8 cellular contexts compared by ENCODE assay signal in genomic region chr19:3785938-3786824, GRCh38. TPM values are rescaled to one million over a fixed set of nuclear protein-coding genes. Genes with fewer than 3 reads are reported as not detected.
DNase-seq lines count a peak whose midpoint lies in the region; ATAC-seq and TF ChIP-seq lines count a peak whose summit lies in the region.

MATK (minus strand) TSS chr19:3786381; CDS start chr19:3785135, 1,246 bp downstream.

- no peaks in the 10 kb centered on the region for H3K9me2 ChIP-seq in MM.1S (replicated peaks; ENCODE audit: insufficient read depth, low read length)

- in situ Hi-C loops in G401 (cut with HindIII; ENCODE audit: low sequenced_read_pairs), result no loop called here

- H3K36me3 ChIP-seq in colonic mucosa (no peaks in the 10 kb centered on the region), trophoblast cell (ENCODE audit: control insufficient read depth in 1 of 2, insufficient read depth in 2 of 2, low read length in 2 of 2) (no peaks in the 10 kb centered on the region), MM.1S (replicated peaks; ENCODE audit: insufficient read depth, low read length) (no peaks in the 10 kb centered on the region)

- no peak within 1 kb of the TSS for H4K91ac ChIP-seq in trophoblast cell (ENCODE audit: low read depth, low read length)

- peaks cover 7% of the 10 kb centered on the region for H3K27me3 ChIP-seq in colonic mucosa
- peaks cover 27% of the 10 kb centered on the region for H3K27me3 ChIP-seq in trophoblast cell (ENCODE audit: insufficient read depth, low read length)
- H3K27me3 ChIP-seq in MM.1S (replicated peaks; ENCODE audit: insufficient read depth, low read length), result peaks cover 77% of the 10 kb centered on the region

- intact Hi-C loops in colonic mucosa (cut with DNase I), result no loop called here

- no peak for ATAC-seq in HG03442 (IDR thresholded peaks at IDR 0.05; ENCODE audit: unreplicated experiment)

- H3K9me3 ChIP-seq in colonic mucosa, result no peaks in the 10 kb centered on the region
- peaks cover 22% of the 10 kb centered on the region for H3K9me3 ChIP-seq in trophoblast cell (ENCODE audit: insufficient read depth, low read depth, low read length)
- no peaks in the 10 kb centered on the region for H3K9me3 ChIP-seq in MM.1S (replicated peaks; ENCODE audit: insufficient read depth, low read length)

- H3K4me2 ChIP-seq in trophoblast cell (ENCODE audit: low read length), result peak within 1 kb of the TSS; percentile 65
- no peak within 1 kb of the TSS for H3K4me2 ChIP-seq in MM.1S (ENCODE audit: low read depth, low read length)

- no peak within 1 kb of the TSS for H3K18ac ChIP-seq in trophoblast cell (ENCODE audit: low read length)

- no peak within 1 kb of the TSS for H2AK5ac ChIP-seq in trophoblast cell (ENCODE audit: low read length)

- H3K4me1 ChIP-seq in colonic mucosa (no peaks in the 10 kb centered on the region), trophoblast cell (ENCODE audit: control insufficient read depth in 1 of 2, insufficient read depth in 2 of 2, low read length in 2 of 2) (peaks cover 5% of the 10 kb centered on the region in 2 experiments), MM.1S (ENCODE audit: low read length) (no peaks in the 10 kb centered on the region)

- H4K12ac ChIP-seq in trophoblast cell (ENCODE audit: low read depth, low read length), result no peak within 1 kb of the TSS

- H2BK5ac ChIP-seq in trophoblast cell (ENCODE audit: low read depth, low read length, poor library complexity), result no peak within 1 kb of the TSS

- H3K4me3 ChIP-seq in colonic mucosa (peak within 1 kb of the TSS; percentile 20), trophoblast cell (ENCODE audit: low read depth, low read length) (peak within 1 kb of the TSS; percentile 57), MM.1S (ENCODE audit: low read length) (no peak within 1 kb of the TSS)

- H3K14ac ChIP-seq in trophoblast cell (ENCODE audit: low read length), result no peak within 1 kb of the TSS

- no peaks in the 10 kb centered on the region for H4K20me1 ChIP-seq in MM.1S (ENCODE audit: insufficient read depth, low read length)

- no peak within 1 kb of the TSS for H2BK12ac ChIP-seq in trophoblast cell (ENCODE audit: low read length)

- no peaks in the 10 kb centered on the region for H3F3A ChIP-seq in MM.1S (ENCODE audit: insufficient read depth, low read length)

- no CpG with 5 or more reads among the region's 101 CpGs for WGBS in trophoblast cell (ENCODE audit: extremely low coverage, insufficient coverage, insufficient read length)

- no peak within 1 kb of the TSS for H4K8ac ChIP-seq in trophoblast cell (ENCODE audit: low read depth, low read length)

- H3K9ac ChIP-seq in colonic mucosa (ENCODE audit: low read depth in 2 of 2, low read length in 2 of 2) (no peak within 1 kb of the TSS), trophoblast cell (ENCODE audit: low read length) (no peak within 1 kb of the TSS), MM.1S (ENCODE audit: low read length) (no peak within 1 kb of the TSS)

- H3K27ac ChIP-seq in colonic mucosa (no peak within 1 kb of the TSS), trophoblast cell (ENCODE audit: low read depth, low read length) (no peak within 1 kb of the TSS), MM.1S (ENCODE audit: low read length) (no peak within 1 kb of the TSS)

- TF ChIP-seq CTCF in colonic mucosa (IDR thresholded peaks at IDR 0.05) (no peak), MM.1S (IDR thresholded peaks at IDR 0.05; ENCODE audit: low read length) (no peak)

- no peak within 1 kb of the TSS for H2BK120ac ChIP-seq in trophoblast cell (ENCODE audit: insufficient read depth, low read length, poor library complexity)

- no peaks in the 10 kb centered on the region for H3K79me1 ChIP-seq in trophoblast cell (ENCODE audit: low read length)

- no peaks in the 10 kb centered on the region for H3K79me2 ChIP-seq in trophoblast cell (ENCODE audit: control insufficient read depth, insufficient read depth, low read length, poor library complexity)
- no peaks in the 10 kb centered on the region for H3K79me2 ChIP-seq in MM.1S (ENCODE audit: low read length)

- H2AFZ ChIP-seq in trophoblast cell (ENCODE audit: insufficient read depth, low read length, poor library complexity) (no peak within 1 kb of the TSS), MM.1S (ENCODE audit: low read length) (no peak within 1 kb of the TSS)

- DNase-seq in G401 (ENCODE audit: low spot score) (no peak), OCI-M1 (lab: John Stamatoyannopoulos, UW) (peak; percentile 8), colonic mucosa (no peak), trophoblast cell (no peak), NCI-H2227 (lab: John Stamatoyannopoulos, UW; ENCODE audit: unreplicated experiment) (no peak), MM.1S (no peak), NCI-H2107 treated with DMSO at 0.1 percent for 48 hours (lab: John Stamatoyannopoulos, UW; ENCODE audit: unreplicated experiment) (no peak)

- H3K4ac ChIP-seq in trophoblast cell (ENCODE audit: low read depth, low read length), result no peak within 1 kb of the TSS

- H3K23ac ChIP-seq in trophoblast cell (ENCODE audit: low read length), result no peak within 1 kb of the TSS

RNA-seq across cellular contexts. Expression of gene MATK, which starts in this region (rescaled TPM):
- 18.5 and 31.4 TPM in 2 replicates for total RNA-seq in G401 (2014; rRNA removed; shearing (Covaris generic))
- 1 to 10 TPM in 1 of 2 donors, under 1 TPM in 1; 0.66 to 1.2 TPM for total RNA-seq in colonic mucosa
- 0.40 and 0.56 TPM in 2 replicates for polyA plus RNA-seq in trophoblast cell (2013)
